Comparison of ENCODE assay signal across 14 cellular contexts in genomic region chr22:32325811-32326237, GRCh38. TPM values are rescaled to one million over a fixed set of nuclear protein-coding genes. Genes with fewer than 3 reads are reported as not detected.
"Had no signal": no experiment of that assay in that cellular context is flagged by ENCODE, and none has a peak within 500 bp of the region (broad histone marks: within the 10 kb centered on the region; RNA-seq: fewer than 3 reads in every experiment).

No MANE protein-coding gene starts in this region.

- H3K4me1 ChIP-seq: tibial nerve had no signal

- H3K36me3 ChIP-seq: brain microvascular endothelial cell, neutrophil, tibial nerve had no signal

- H3K27me3 ChIP-seq: brain microvascular endothelial cell, hepatocyte, neutrophil, tibial nerve had no signal

- H3K79me2 ChIP-seq: hepatocyte had no signal

- ATAC-seq: activated CD4-positive, CD25-positive, alpha-beta regulatory T cell treated with anti-CD3 and anti-CD28 coated beads, Interleukin-2, amount 50 U/mL, for 24 hours; activated T-cell treated with anti-CD3 and anti-CD28 coated beads, Interleukin-2, amount 50 U/mL, for 72 hours; naive thymus-derived CD4-positive, alpha-beta T cell had no signal

- H3K4me2 ChIP-seq: hepatocyte had no signal

- H2AFZ ChIP-seq: hepatocyte had no signal

- H3K9me3 ChIP-seq: neutrophil had no signal

- DNase-seq: activated CD4-positive, alpha-beta T cell treated with anti-CD3 and anti-CD28 coated beads, Interleukin-2, amount 50 U/mL, for 48 hours; activated gamma-delta T cell treated with Interleukin-2 at 50 U/mL for 16 hours; activated naive CD8-positive, alpha-beta T cell treated with anti-CD3 and anti-CD28 coated beads for 36 hours; activated T-cell treated with anti-CD3 and anti-CD28 coated beads, Interleukin-2, amount 50 U/mL, for 72 hours; brain microvascular endothelial cell; naive thymus-derived CD4-positive, alpha-beta T cell; posterior cingulate gyrus; small intestine had no signal

- H3K4me3 ChIP-seq: hepatocyte, tibial nerve had no signal

- H3K27ac ChIP-seq: brain microvascular endothelial cell, hepatocyte, neutrophil, tibial nerve had no signal

RNA-seq across cellular contexts. Expression of gene RFPL3, which starts 31.8 kb away (rescaled TPM):
- total RNA-seq: activated naive CD8-positive, alpha-beta T cell treated with anti-CD3 and anti-CD28 coated beads for 36 hours; activated T-cell treated with anti-CD3 and anti-CD28 coated beads, Interleukin-2, amount 50 U/mL, for 72 hours; hepatocyte; lung microvascular endothelial cell; naive thymus-derived CD4-positive, alpha-beta T cell; subcutaneous adipose tissue; tibial nerve had no signal
- polyA plus RNA-seq: hepatocyte; naive thymus-derived CD4-positive, alpha-beta T cell; small intestine had no signal
